In the genomic region with DNA sequence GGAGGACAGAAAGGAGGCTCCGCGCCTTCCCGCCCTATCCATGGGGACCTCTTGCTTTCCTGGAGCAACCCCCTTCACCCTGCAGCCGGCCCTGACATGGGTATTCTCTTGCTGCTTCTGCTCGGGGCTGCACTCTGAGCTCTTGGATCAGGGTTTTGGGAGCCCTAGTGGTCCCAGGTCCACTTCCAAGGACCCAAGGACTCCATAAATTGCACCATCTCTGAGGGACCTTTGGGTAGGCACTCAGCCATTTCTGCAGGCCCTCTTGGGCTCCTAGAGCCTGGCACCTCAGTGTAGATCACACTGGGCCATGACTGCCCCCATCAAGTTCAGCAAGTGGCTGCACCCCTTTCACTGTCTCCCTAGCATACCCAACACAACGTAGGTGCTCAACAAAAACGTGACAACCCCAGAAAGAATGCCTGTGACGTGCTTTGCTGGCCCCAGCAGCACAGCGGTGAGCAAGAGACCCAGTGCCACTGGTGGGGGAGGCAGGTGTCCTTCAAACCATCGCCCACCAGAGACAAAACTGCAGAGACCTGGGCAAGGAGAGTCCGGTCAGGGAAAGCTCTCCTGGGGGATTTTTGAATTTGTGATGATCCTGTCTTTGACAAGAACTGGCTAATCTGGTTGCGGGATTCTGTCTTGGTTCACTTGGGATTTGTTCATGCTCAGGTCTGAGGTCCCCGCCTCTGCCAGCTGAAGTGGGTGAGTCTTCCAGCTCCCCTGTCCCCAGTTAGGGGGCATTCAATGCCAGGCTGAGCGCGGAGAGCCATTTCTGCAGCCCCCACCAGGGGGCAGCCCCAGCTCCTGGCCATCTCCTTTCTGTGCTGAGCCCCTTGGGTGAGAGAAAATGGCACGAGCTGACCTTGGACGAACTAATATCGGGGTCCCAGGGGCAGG, we compare ENCODE assay signal across 8 cellular contexts. TPM values are rescaled to one million over a fixed set of nuclear protein-coding genes. Genes with fewer than 3 reads are reported as not detected.
DNase-seq lines count a peak whose midpoint lies in the region; ATAC-seq and TF ChIP-seq lines count a peak whose summit lies in the region.

No MANE protein-coding gene starts in this region.

- no peaks in the 10 kb centered on the region for H3K27me3 ChIP-seq in SJCRH30

- TF ChIP-seq CTCF in GM13977 (IDR thresholded peaks at IDR 0.05; ENCODE audit: extremely low read depth, insufficient read depth, missing control alignments) (peak; percentile 73), astrocyte of the cerebellum (IDR thresholded peaks at IDR 0.05; ENCODE audit: low read depth, low read length, missing control alignments) (peak; percentile 83)

- in situ Hi-C loops in GM13977 (cut with MboI; ENCODE audit: low pct_unique_long_range_greater_than_20kb, low sequenced_read_pairs, unreplicated experiment) (no loop called here), astrocyte of the cerebellum (cut with HindIII; ENCODE audit: low sequenced_read_pairs) (no loop called here)

- peak; percentile 44 for DNase-seq in AG08395 (ENCODE audit: low spot score)
- DNase-seq in GM13977 (ENCODE audit: low spot score), result peak; percentile 75
- peak; percentile 33 to 55 for DNase-seq in SJCRH30
- DNase-seq in astrocyte of the cerebellum (ENCODE audit: low read depth), result no peak
- DNase-seq in iPS-NIHi7 (ENCODE audit: extremely low spot score), result peak; percentile 80
- DNase-seq in stimulated activated CD8-positive, alpha-beta memory T cell treated with anti-CD3 and anti-CD28 coated beads, Interleukin-4, amount 100 ng/mL, for 48 hours, result peak; percentile 68
- no peak for DNase-seq in DMS153 treated with DMSO at 0.1 percent for 48 hours (lab: John Stamatoyannopoulos, UW; ENCODE audit: unreplicated experiment)

- no peaks in the 10 kb centered on the region for H3K36me3 ChIP-seq in SJCRH30

- H3K4me3 ChIP-seq in SJCRH30 (no peak overlapping the region), astrocyte of the cerebellum (ENCODE audit: low read depth, low read length) (no peak overlapping the region)

- H3K9me3 ChIP-seq in SJCRH30 (replicated peaks), result no peaks in the 10 kb centered on the region

- no peaks in the 10 kb centered on the region for H3K4me1 ChIP-seq in SJCRH30

- H3K27ac ChIP-seq in SJCRH30, result no peak overlapping the region

- ATAC-seq in HG02840 (IDR thresholded peaks at IDR 0.05; ENCODE audit: low FRiP score, unreplicated experiment), result no peak

RNA-seq across cellular contexts. Expression of gene RAB11FIP4, which starts 2.5 kb away (rescaled TPM):
- 0.04 and 0.05 TPM in 2 replicates for total RNA-seq in SJCRH30 (2014; rRNA removed; shearing (Covaris generic))

Comparison
In these comparisons a context has a peak if more than half of its experiments do, and no peak if none do; other contexts are left out.
1. DNase-seq: peak in AG08395 (single experiment), GM13977 (single experiment), SJCRH30 (2 of 2), iPS-NIHi7 (single experiment) and stimulated activated CD8-positive, alpha-beta memory T cell treated with anti-CD3 and anti-CD28 coated beads, Interleukin-4, amount 100 ng/mL, for 48 hours (single experiment); none in astrocyte of the cerebellum (single experiment) and DMS153 treated with DMSO at 0.1 percent for 48 hours (single experiment).